ENCODE assay signal across 10 cellular contexts in the genomic region with DNA sequence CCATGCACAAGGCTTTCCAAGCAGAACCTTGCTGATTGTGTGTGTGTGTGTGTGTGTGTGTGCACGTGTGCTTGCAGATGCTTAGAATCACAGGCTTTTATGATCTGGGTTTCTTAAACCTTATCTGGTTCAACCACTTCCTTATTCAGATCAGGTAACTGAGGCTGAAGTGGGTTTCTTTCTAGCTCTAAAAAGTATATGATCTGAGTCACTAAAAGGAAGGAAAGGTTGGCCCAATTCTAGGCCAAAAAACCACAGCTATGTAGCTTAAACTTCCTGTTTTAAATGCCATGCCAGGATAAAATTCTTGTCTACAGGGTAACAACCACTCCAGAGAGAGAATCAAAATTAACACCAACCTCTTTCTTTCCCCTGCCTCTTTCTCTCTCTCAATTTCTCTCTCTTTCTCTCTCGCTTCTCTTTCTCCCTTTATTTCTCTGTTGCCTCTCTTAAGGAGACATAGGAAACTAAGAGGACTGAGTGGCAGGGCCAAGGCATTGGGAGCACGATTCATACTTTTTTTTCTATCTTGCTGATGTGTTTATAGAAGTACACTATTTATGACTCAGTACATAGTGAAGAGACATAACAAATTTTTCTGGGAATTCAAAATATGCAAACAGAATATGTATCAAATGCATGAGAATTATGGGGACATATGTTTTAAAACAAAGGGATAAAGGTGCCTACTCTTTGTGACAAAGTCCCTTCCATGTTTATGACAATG.
DNase-seq lines count a peak whose midpoint lies in the region; ATAC-seq, FAIRE-seq and TF ChIP-seq lines count a peak whose summit lies in the region.
"Had no signal": no experiment of that assay in that cellular context is flagged by ENCODE, and none has a peak within 500 bp of the region (broad histone marks: within the 10 kb centered on the region; RNA-seq: fewer than 3 reads in every experiment).

No MANE protein-coding gene starts in this region.

- DNase-seq in activated CD8-positive, alpha-beta memory T cell treated with anti-CD3 and anti-CD28 coated beads, Interleukin-2, amount 10 ng/mL, durations not matched to agents 7 days and 5 days = peak; percentile 62
- DNase-seq in activated CD8-positive, alpha-beta memory T cell treated with anti-CD3 and anti-CD28 coated beads, Interleukin-2, amount 50 U/mL, for 48 hours = no peak
- DNase-seq in RPMI8226 = peak; percentile 4
- peak; percentile 86 to 90 for DNase-seq in cardiac fibroblast (ENCODE audit: low read depth in 2 of 2)
- DNase-seq in small intestine = peak; percentile 64
- no peak for DNase-seq in Caco-2
- DNase-seq: stimulated activated CD4-positive, alpha-beta T cell treated with anti-CD3 and anti-CD28 coated beads, Interleukin-12 subunit alpha, Interleukin-12 subunit beta, amount 100 ng/mL, for 4 hours had no signal

- POLR2A ChIA-PET in Caco-2 (lab: Charles Lee) = no interaction called here

- TF ChIP-seq CTCF in cardiac fibroblast (IDR thresholded peaks at IDR 0.05; ENCODE audit: low read depth, low read length) = no peak
- no peak for TF ChIP-seq CTCF in Caco-2 (IDR thresholded peaks at IDR 0.05; ENCODE audit: insufficient read depth in 1 of 2, low read depth in 1 of 2, low read length in 1 of 2, severe bottlenecking in 1 of 2, unreplicated experiment in 1 of 2)

- FAIRE-seq in small intestine (lab: Jason Lieb, UNC) = no peak

- H3K27me3 ChIP-seq in small intestine (ENCODE audit: control insufficient read depth in 2 of 2, insufficient read depth in 2 of 2, low read length in 2 of 2) = no peaks in the 10 kb centered on the region
- no peaks in the 10 kb centered on the region for H3K27me3 ChIP-seq in Caco-2 (replicated peaks; ENCODE audit: control insufficient read depth, insufficient read depth, low read length)

- H3K4me1 ChIP-seq in small intestine (ENCODE audit: control insufficient read depth in 2 of 2, insufficient read depth in 1 of 2, low read depth in 1 of 2, low read length in 1 of 2) (no peaks in the 10 kb centered on the region), Caco-2 (no peaks in the 10 kb centered on the region)

- H3K27ac Mint-ChIP-seq in activated CD8-positive, alpha-beta memory T cell treated with anti-CD3 and anti-CD28 coated beads, Interleukin-2, amount 10 ng/mL, durations not matched to agents 7 days and 5 days = peak overlapping the region; percentile 49
- no peak overlapping the region for H3K27ac Mint-ChIP-seq in Caco-2 (ENCODE audit: unreplicated experiment)

- WGBS in small intestine, 3 donors = 41 to 56% (median 45%) methylated on average over 3 of the region's 3 CpGs

- no peaks in the 10 kb centered on the region for H3K36me3 ChIP-seq in small intestine (ENCODE audit: control insufficient read depth in 2 of 2, insufficient read depth in 2 of 2, low read length in 2 of 2)
- H3K36me3 ChIP-seq in Caco-2 (ENCODE audit: control insufficient read depth, insufficient read depth, low read length) = no peaks in the 10 kb centered on the region

- peak; percentile 77 for ATAC-seq in activated CD8-positive, alpha-beta memory T cell treated with anti-CD3 and anti-CD28 coated beads, Interleukin-2, amount 10 ng/mL, durations not matched to agents 7 days and 5 days
- no peak for ATAC-seq in HG03175 (IDR thresholded peaks at IDR 0.05; ENCODE audit: unreplicated experiment)
- no peak for ATAC-seq in GM19455 (IDR thresholded peaks at IDR 0.05; ENCODE audit: unreplicated experiment)

- peaks cover 10% of the 10 kb centered on the region for H3K9me3 Mint-ChIP-seq in activated CD8-positive, alpha-beta memory T cell treated with anti-CD3 and anti-CD28 coated beads, Interleukin-2, amount 10 ng/mL, durations not matched to agents 7 days and 5 days (ENCODE audit: low read depth)
- no peaks in the 10 kb centered on the region for H3K9me3 Mint-ChIP-seq in Caco-2 (ENCODE audit: unreplicated experiment)

- H3K4me3 Mint-ChIP-seq in activated CD8-positive, alpha-beta memory T cell treated with anti-CD3 and anti-CD28 coated beads, Interleukin-2, amount 10 ng/mL, durations not matched to agents 7 days and 5 days = no peak overlapping the region
- no peak overlapping the region for H3K4me3 Mint-ChIP-seq in Caco-2 (ENCODE audit: unreplicated experiment)

- H3K27ac ChIP-seq in small intestine (ENCODE audit: low read depth in 1 of 2, low read length in 1 of 2) = no peak overlapping the region
- H3K27ac ChIP-seq: C4-2B had no signal

- H3K4me3 ChIP-seq in cardiac fibroblast (replicated peaks in 1 of 2; ENCODE audit: low read depth in 2 of 2, low read length in 2 of 2) (no peak overlapping the region), small intestine (ENCODE audit: low read depth in 1 of 2, low read length in 2 of 2) (no peak overlapping the region), Caco-2 (ENCODE audit: low read depth, low read length) (no peak overlapping the region)

- BruUV-seq in Caco-2 (replicated peaks; lab: Mats Ljungman, UMichigan) = no TSS peak

- CTCF ChIA-PET in activated CD8-positive, alpha-beta memory T cell treated with anti-CD3 and anti-CD28 coated beads, Interleukin-2, amount 10 ng/mL, durations not matched to agents 7 days and 5 days (lab: Charles Lee) = interaction anchor here (0.7 to 2.4 kb wide), 6 partner anchors 37 to 1102 kb away, joined by 3 to 7 read pairs (median 3); a partner anchor contains a TSS
- CTCF ChIA-PET in Caco-2 (lab: Charles Lee) = no interaction called here

- H3K9me3 ChIP-seq in small intestine (ENCODE audit: control insufficient read depth, low read depth) = no peaks in the 10 kb centered on the region
- H3K9me3 ChIP-seq in Caco-2 = peaks cover 3% of the 10 kb centered on the region; the same call in 1 of the 2 replicates

- H3K36me3 Mint-ChIP-seq in activated CD8-positive, alpha-beta memory T cell treated with anti-CD3 and anti-CD28 coated beads, Interleukin-2, amount 10 ng/mL, durations not matched to agents 7 days and 5 days = peaks cover 9% of the 10 kb centered on the region
- no peaks in the 10 kb centered on the region for H3K36me3 Mint-ChIP-seq in Caco-2 (ENCODE audit: insufficient read depth, unreplicated experiment)

- intact Hi-C loops in Caco-2 (cut with micrococcal nuclease; ENCODE audit: unreplicated experiment) = no loop called here

- peaks cover 8% of the 10 kb centered on the region for H3K27me3 Mint-ChIP-seq in activated CD8-positive, alpha-beta memory T cell treated with anti-CD3 and anti-CD28 coated beads, Interleukin-2, amount 10 ng/mL, durations not matched to agents 7 days and 5 days
- no peaks in the 10 kb centered on the region for H3K27me3 Mint-ChIP-seq in Caco-2 (ENCODE audit: insufficient read depth, unreplicated experiment)

- peaks cover 18% of the 10 kb centered on the region for H3K4me1 Mint-ChIP-seq in activated CD8-positive, alpha-beta memory T cell treated with anti-CD3 and anti-CD28 coated beads, Interleukin-2, amount 10 ng/mL, durations not matched to agents 7 days and 5 days
- no peaks in the 10 kb centered on the region for H3K4me1 Mint-ChIP-seq in Caco-2 (ENCODE audit: low read depth, unreplicated experiment)

Comparison
In these comparisons a context has a peak if more than half of its experiments do, and no peak if none do; other contexts are left out.
1. DNase-seq: peak in activated CD8-positive, alpha-beta memory T cell treated with anti-CD3 and anti-CD28 coated beads, Interleukin-2, amount 10 ng/mL, durations not matched to agents 7 days and 5 days (single experiment), RPMI8226 (single experiment), cardiac fibroblast (2 of 2) and small intestine (single experiment); none in activated CD8-positive, alpha-beta memory T cell treated with anti-CD3 and anti-CD28 coated beads, Interleukin-2, amount 50 U/mL, for 48 hours (single experiment) and Caco-2 (0 of 2).